In the genomic region with DNA sequence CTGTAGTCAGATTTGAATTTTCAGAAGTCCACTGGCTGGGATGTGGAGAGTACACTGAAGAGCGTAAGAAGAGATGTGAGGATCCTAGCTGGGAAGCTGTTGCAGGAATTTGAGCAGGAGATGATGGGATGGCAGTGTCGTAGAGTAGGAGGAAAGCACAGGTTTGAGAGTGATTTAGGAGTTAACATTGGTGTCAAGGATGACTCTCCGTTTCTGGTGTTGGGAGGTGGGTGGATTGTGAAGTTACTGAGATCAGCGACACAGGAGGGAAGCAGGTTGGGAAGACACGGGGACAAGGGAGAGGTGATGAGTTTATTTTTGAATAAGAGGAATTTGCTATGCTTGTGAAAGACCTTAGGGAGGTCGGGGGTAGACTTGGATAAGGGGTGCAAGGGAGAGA, we compare ENCODE assay signal across 25 cellular contexts.
"Had no signal": no experiment of that assay in that cellular context is flagged by ENCODE, and none has a peak within 500 bp of the region (broad histone marks: within the 10 kb centered on the region; RNA-seq: fewer than 3 reads in every experiment).

No MANE protein-coding gene starts in this region.

- H3K9me3 ChIP-seq: left lung, lower lobe of right lung, neutrophil, psoas muscle, right atrium auricular region, right lobe of liver, transverse colon, upper lobe of left lung, vagina had no signal

- H3K27ac Mint-ChIP-seq: immature natural killer cell; nephron; neural progenitor cell; stimulated activated effector memory CD8-positive, alpha-beta T cell treated with anti-CD3 and anti-CD28 coated beads, Interleukin-12 subunit alpha, Interleukin-12 subunit beta, amount 100 ng/mL, for 72 hours; stimulated activated naive CD8-positive, alpha-beta T cell treated with anti-CD3 and anti-CD28 coated beads, Interleukin-15, Interleukin-2, amounts not matched to agents 100 ng/mL and 50 ng/mL, for 24 hours had no signal

- H3K27ac ChIP-seq: left lung, lower lobe of right lung, neural progenitor cell, neutrophil, parathyroid adenoma, psoas muscle, right atrium auricular region, right lobe of liver, transverse colon, upper lobe of left lung, vagina had no signal

- FAIRE-seq: islet of Langerhans, kidney had no signal

- H3K4me3 ChIP-seq: left lung, lower lobe of right lung, neural progenitor cell, psoas muscle, right atrium auricular region, right lobe of liver, smooth muscle cell, transverse colon, upper lobe of left lung, vagina had no signal

- H3K4me2 ChIP-seq: neural progenitor cell had no signal

- H3K79me2 ChIP-seq: parathyroid adenoma had no signal

- H3K4me1 ChIP-seq: left lung, neural progenitor cell, parathyroid adenoma, upper lobe of left lung had no signal

- H3K36me3 ChIP-seq: left lung, lower lobe of right lung, neural progenitor cell, neutrophil, right atrium auricular region, right lobe of liver, transverse colon, upper lobe of left lung, vagina had no signal

- H3K9ac ChIP-seq: neural progenitor cell, parathyroid adenoma had no signal

- H2AFZ ChIP-seq: neural progenitor cell, parathyroid adenoma had no signal

- H3K27me3 ChIP-seq: left lung, neural progenitor cell, neutrophil, right atrium auricular region, right lobe of liver, transverse colon, upper lobe of left lung, vagina had no signal

- H3K4me1 Mint-ChIP-seq: immature natural killer cell; naive thymus-derived CD8-positive, alpha-beta T cell; neural progenitor cell; stimulated activated effector memory CD8-positive, alpha-beta T cell treated with anti-CD3 and anti-CD28 coated beads, Interleukin-12 subunit alpha, Interleukin-12 subunit beta, amount 100 ng/mL, for 72 hours had no signal

- H3K4me3 Mint-ChIP-seq: immature natural killer cell; naive thymus-derived CD8-positive, alpha-beta T cell; nephron; neural progenitor cell; stimulated activated effector memory CD8-positive, alpha-beta T cell treated with anti-CD3 and anti-CD28 coated beads, Interleukin-12 subunit alpha, Interleukin-12 subunit beta, amount 100 ng/mL, for 72 hours; stimulated activated naive CD8-positive, alpha-beta T cell treated with anti-CD3 and anti-CD28 coated beads, Interleukin-15, Interleukin-2, amounts not matched to agents 100 ng/mL and 50 ng/mL, for 24 hours had no signal

- DNase-seq: hippocampal formation; immature natural killer cell; kidney; left colon; left lung; lower lobe of right lung; naive thymus-derived CD8-positive, alpha-beta T cell; occipital lobe; psoas muscle; right lobe of liver; stimulated activated CD4-positive, alpha-beta T cell treated with anti-CD3 and anti-CD28 coated beads, Interleukin-4, amount 100 ng/mL, for 24 hours; stimulated activated naive CD4-positive, alpha-beta T cell; substantia nigra; transverse colon; upper lobe of left lung had no signal

- H3K36me3 Mint-ChIP-seq: immature natural killer cell; naive thymus-derived CD8-positive, alpha-beta T cell; neural progenitor cell; stimulated activated effector memory CD8-positive, alpha-beta T cell treated with anti-CD3 and anti-CD28 coated beads, Interleukin-12 subunit alpha, Interleukin-12 subunit beta, amount 100 ng/mL, for 72 hours had no signal

- H3K9me3 Mint-ChIP-seq: naive thymus-derived CD8-positive, alpha-beta T cell; nephron; neural progenitor cell; stimulated activated effector memory CD8-positive, alpha-beta T cell treated with anti-CD3 and anti-CD28 coated beads, Interleukin-12 subunit alpha, Interleukin-12 subunit beta, amount 100 ng/mL, for 72 hours; stimulated activated naive CD8-positive, alpha-beta T cell treated with anti-CD3 and anti-CD28 coated beads, Interleukin-15, Interleukin-2, amounts not matched to agents 100 ng/mL and 50 ng/mL, for 24 hours had no signal
